In the genomic region with DNA sequence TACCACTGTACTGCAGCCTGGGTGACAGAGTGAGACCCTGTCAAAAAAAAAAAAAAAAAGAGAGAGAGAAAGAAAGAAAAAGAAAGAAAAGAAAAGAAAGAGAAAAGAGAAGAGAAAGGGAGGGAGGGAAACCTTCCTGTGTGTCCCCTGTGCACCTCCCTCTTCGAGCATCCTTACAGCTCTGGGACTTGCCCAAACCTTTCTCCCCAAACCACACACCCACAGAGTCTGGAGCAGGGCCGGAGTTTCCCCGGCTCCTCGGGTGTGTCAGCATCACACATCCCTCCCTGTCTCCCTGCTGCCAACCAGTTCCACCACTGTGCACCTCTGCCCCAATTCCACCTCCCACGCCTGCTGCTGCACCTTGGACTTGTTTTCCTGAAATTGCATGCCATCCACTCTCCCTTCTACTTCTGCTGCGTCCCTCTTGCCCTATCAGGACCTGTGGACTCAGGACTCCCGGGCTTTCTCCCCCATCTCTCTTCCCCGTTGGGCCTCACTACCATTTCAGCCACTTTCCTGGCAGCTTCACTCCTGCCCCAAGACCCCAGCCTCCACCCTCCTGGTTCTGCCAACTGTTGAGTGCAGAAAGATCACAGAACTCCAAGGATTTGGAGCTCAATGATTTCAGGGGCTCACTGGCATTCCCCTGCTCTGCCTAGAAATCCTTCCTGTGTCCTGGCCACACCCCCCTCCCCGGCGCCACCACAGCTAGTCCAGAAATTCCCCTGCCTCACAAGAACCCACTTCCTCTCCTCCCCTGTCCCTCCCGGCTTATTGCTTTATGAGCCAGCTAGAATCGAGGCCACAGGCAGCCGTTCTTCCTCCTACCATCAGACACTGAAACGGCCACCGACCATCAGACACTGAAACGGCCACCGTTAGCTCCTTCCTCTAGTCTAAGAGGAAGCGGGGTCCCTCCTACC, we compare ENCODE assay signal across 1 cellular context.
TF ChIP-seq lines count a peak whose summit lies in the region.

No MANE protein-coding gene starts in this region.

TF ChIP-seq in SK-N-SH, 30 proteins besides CTCF, POLR2A, EP300 and RAD21:
- TF ChIP-seq FOSL2 (IDR thresholded peaks at IDR 0.05; ENCODE audit: borderline replicate concordance, low read depth) (no peak), GABPA (IDR thresholded peaks at IDR 0.05; ENCODE audit: low read depth) (no peak), ELF1 (IDR thresholded peaks at IDR 0.05) (no peak), RFX5 (IDR thresholded peaks at IDR 0.05; ENCODE audit: low read length) (no peak), FOXJ3 (CRISPR knock-in tag; IDR thresholded peaks at IDR 0.05) (no peak), SIN3A (IDR thresholded peaks at IDR 0.05; ENCODE audit: borderline replicate concordance, low read depth, low read length) (no peak), TEAD4 (IDR thresholded peaks at IDR 0.05; ENCODE audit: borderline replicate concordance, insufficient read depth) (no peak), TAF1 (IDR thresholded peaks at IDR 0.05; ENCODE audit: borderline replicate concordance, low read depth, low read length) (no peak), CHD2 (IDR thresholded peaks at IDR 0.05; ENCODE audit: low read length, partially characterized antibody) (no peak), GATA2 (CRISPR knock-in tag; IDR thresholded peaks at IDR 0.05) (no peak)
- TF ChIP-seq, protein P1, sequence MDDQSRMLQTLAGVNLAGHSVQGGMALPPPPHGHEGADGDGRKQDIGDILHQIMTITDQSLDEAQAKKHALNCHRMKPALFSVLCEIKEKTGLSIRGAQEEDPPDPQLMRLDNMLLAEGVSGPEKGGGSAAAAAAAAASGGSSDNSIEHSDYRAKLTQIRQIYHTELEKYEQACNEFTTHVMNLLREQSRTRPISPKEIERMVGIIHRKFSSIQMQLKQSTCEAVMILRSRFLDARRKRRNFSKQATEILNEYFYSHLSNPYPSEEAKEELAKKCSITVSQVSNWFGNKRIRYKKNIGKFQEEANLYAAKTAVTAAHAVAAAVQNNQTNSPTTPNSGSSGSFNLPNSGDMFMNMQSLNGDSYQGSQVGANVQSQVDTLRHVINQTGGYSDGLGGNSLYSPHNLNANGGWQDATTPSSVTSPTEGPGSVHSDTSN (IDR thresholded peaks at IDR 0.05): no peak
- TF ChIP-seq, protein P2, sequence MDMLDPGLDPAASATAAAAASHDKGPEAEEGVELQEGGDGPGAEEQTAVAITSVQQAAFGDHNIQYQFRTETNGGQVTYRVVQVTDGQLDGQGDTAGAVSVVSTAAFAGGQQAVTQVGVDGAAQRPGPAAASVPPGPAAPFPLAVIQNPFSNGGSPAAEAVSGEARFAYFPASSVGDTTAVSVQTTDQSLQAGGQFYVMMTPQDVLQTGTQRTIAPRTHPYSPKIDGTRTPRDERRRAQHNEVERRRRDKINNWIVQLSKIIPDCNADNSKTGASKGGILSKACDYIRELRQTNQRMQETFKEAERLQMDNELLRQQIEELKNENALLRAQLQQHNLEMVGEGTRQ (IDR thresholded peaks at IDR 0.05; ENCODE audit: borderline replicate concordance, low read depth, low read length): no peak
